Comparison of ENCODE assay signal across 8 cellular contexts in genomic region chr1:38029725-38030511, GRCh38. TPM values are rescaled to one million over a fixed set of nuclear protein-coding genes. Genes with fewer than 3 reads are reported as not detected.
A peak's percentile ranks its signal among the peaks of the same experiment; 100 is the strongest.
DNase-seq lines count a peak whose midpoint lies in the region; ATAC-seq, FAIRE-seq and TF ChIP-seq lines count a peak whose summit lies in the region.

No MANE protein-coding gene starts in this region.

- H3K4me1 ChIP-seq in SJSA1 (replicated peaks): peaks cover 16% of the 10 kb centered on the region
- peaks cover 26% of the 10 kb centered on the region for H3K4me1 ChIP-seq in astrocyte (ENCODE audit: insufficient read depth, low read length)
- no peaks in the 10 kb centered on the region for H3K4me1 ChIP-seq in right lobe of liver

- H3K4me3 Mint-ChIP-seq in astrocyte (ENCODE audit: unreplicated experiment): no peak overlapping the region
- H3K4me3 Mint-ChIP-seq in stimulated activated memory B cell treated with anti-CD40 and anti-IgM and Interleukin-4, amounts not matched to agents 10 μg/mL and 1 μg/mL and 100 μg/mL, for 72 hours: peak overlapping the region; percentile 22

- H3K36me3 ChIP-seq in SJSA1: peaks cover 21% of the 10 kb centered on the region
- H3K36me3 ChIP-seq in astrocyte (ENCODE audit: insufficient read depth, low read length): peaks cover 12% of the 10 kb centered on the region
- peaks cover 0 to 12% (median 4%) of the 10 kb centered on the region in 4 donors for H3K36me3 ChIP-seq in right lobe of liver

- H3K27me3 Mint-ChIP-seq in astrocyte (ENCODE audit: low read depth, unreplicated experiment): peaks cover 2% of the 10 kb centered on the region
- peaks cover 16% of the 10 kb centered on the region for H3K27me3 Mint-ChIP-seq in stimulated activated memory B cell treated with anti-CD40 and anti-IgM and Interleukin-4, amounts not matched to agents 10 μg/mL and 1 μg/mL and 100 μg/mL, for 72 hours

- H4K20me1 ChIP-seq in astrocyte (ENCODE audit: insufficient read depth, low read length): peaks cover 23% of the 10 kb centered on the region

- H3K27ac Mint-ChIP-seq in astrocyte (ENCODE audit: unreplicated experiment): peak overlapping the region; percentile 83
- H3K27ac Mint-ChIP-seq in stimulated activated memory B cell treated with anti-CD40 and anti-IgM and Interleukin-4, amounts not matched to agents 10 μg/mL and 1 μg/mL and 100 μg/mL, for 72 hours: peak overlapping the region; percentile 68

- peak overlapping the region; percentile 55 for H3K9ac ChIP-seq in astrocyte (ENCODE audit: low read length)

- peak overlapping the region; percentile 12 for H2AFZ ChIP-seq in astrocyte (ENCODE audit: low read depth, low read length)

- no peaks in the 10 kb centered on the region for H3K79me2 ChIP-seq in astrocyte (ENCODE audit: insufficient read depth, low read length)

- peaks cover 2% of the 10 kb centered on the region for H3K9me3 Mint-ChIP-seq in astrocyte (ENCODE audit: unreplicated experiment)
- H3K9me3 Mint-ChIP-seq in stimulated activated memory B cell treated with anti-CD40 and anti-IgM and Interleukin-4, amounts not matched to agents 10 μg/mL and 1 μg/mL and 100 μg/mL, for 72 hours: no peaks in the 10 kb centered on the region

- FAIRE-seq in astrocyte (lab: Jason Lieb, UNC): no peak

- H3K9me3 ChIP-seq in SJSA1 (replicated peaks) (no peaks in the 10 kb centered on the region), astrocyte (ENCODE audit: insufficient read depth, low read depth, low read length) (no peaks in the 10 kb centered on the region), right lobe of liver (no peaks in the 10 kb centered on the region)

- H3K27ac ChIP-seq in SJSA1: 0 out of 2 replicates have a peak overlapping the region, but pooled peaks have one; percentile 2
- H3K27ac ChIP-seq in astrocyte (ENCODE audit: low read depth, low read length): peak overlapping the region; percentile 39
- H3K27ac ChIP-seq in right lobe of liver: no peak overlapping the region

- TF ChIP-seq POLR2A in right lobe of liver (IDR thresholded peaks at IDR 0.05): no peak

- peaks cover 4% of the 10 kb centered on the region for H3K36me3 Mint-ChIP-seq in astrocyte (ENCODE audit: low read depth, unreplicated experiment)
- peaks cover 10% of the 10 kb centered on the region for H3K36me3 Mint-ChIP-seq in stimulated activated memory B cell treated with anti-CD40 and anti-IgM and Interleukin-4, amounts not matched to agents 10 μg/mL and 1 μg/mL and 100 μg/mL, for 72 hours

- DNase-seq in SJSA1 (ENCODE audit: low read depth in 1 of 2, low spot score in 2 of 2): peak in 1 of 2 experiments; percentile 64
- DNase-seq in astrocyte (ENCODE audit: low read depth): peak; percentile 62
- no peak for DNase-seq in right lobe of liver
- no peak for DNase-seq in D341Med (ENCODE audit: low spot score)

- H3K4me1 Mint-ChIP-seq in astrocyte (ENCODE audit: low read depth, unreplicated experiment): peaks cover 39% of the 10 kb centered on the region
- peaks cover 53% of the 10 kb centered on the region for H3K4me1 Mint-ChIP-seq in stimulated activated memory B cell treated with anti-CD40 and anti-IgM and Interleukin-4, amounts not matched to agents 10 μg/mL and 1 μg/mL and 100 μg/mL, for 72 hours

- WGBS in right lobe of liver (ENCODE audit: insufficient coverage, low coverage, low lambda C conversion rate, missing lambda C conversion rate): 4% methylated on average over 4 of the region's 10 CpGs

- intact Hi-C loops in right lobe of liver (cut with DNase I): loop anchor here in 1 of 2 donors (10.0 kb wide), 1 partner anchor 795 kb away; no protein-coding TSS in a partner anchor

- H3K4me2 ChIP-seq in astrocyte (ENCODE audit: low read length): peak overlapping the region; percentile 78

- no peak overlapping the region for H3K4me3 ChIP-seq in SJSA1
- no peak overlapping the region for H3K4me3 ChIP-seq in astrocyte (ENCODE audit: insufficient read depth, low read depth, low read length)
- no peak overlapping the region for H3K4me3 ChIP-seq in right lobe of liver

- ATAC-seq in GM18511 (IDR thresholded peaks at IDR 0.05; ENCODE audit: unreplicated experiment) (peak; percentile 43), HG02852 (IDR thresholded peaks at IDR 0.05; ENCODE audit: unreplicated experiment) (peak; percentile 46), right lobe of liver (peak; percentile 39 to 67 (median 44)), GM18519 (IDR thresholded peaks at IDR 0.05; ENCODE audit: low FRiP score, unreplicated experiment) (no peak)
- ATAC-seq in stimulated activated memory B cell treated with anti-CD40 and anti-IgM and Interleukin-4, amounts not matched to agents 10 μg/mL and 1 μg/mL and 100 μg/mL, for 72 hours: peak; percentile 71

- TF ChIP-seq CTCF in astrocyte (IDR thresholded peaks at IDR 0.05; ENCODE audit: insufficient read depth, low read depth, low read length) (no peak), right lobe of liver (IDR thresholded peaks at IDR 0.05) (no peak)

- no peaks in the 10 kb centered on the region for H3K27me3 ChIP-seq in SJSA1 (replicated peaks)
- H3K27me3 ChIP-seq in astrocyte (ENCODE audit: insufficient read depth, low read length): no peaks in the 10 kb centered on the region
- H3K27me3 ChIP-seq in right lobe of liver: no peaks in the 10 kb centered on the region

RNA-seq across cellular contexts. Expression of gene POU3F1, which starts 16.7 kb away (rescaled TPM):
- 0.26 TPM in 1 of 2 replicates, not detected in the other for total RNA-seq in SJSA1 (2014; rRNA removed; shearing (Covaris generic))
- total RNA-seq in astrocyte (2.3 and 3.3 TPM in 2 replicates), right lobe of liver (under 1 TPM in 1 of 6 experiments, not detected in 5; 0.09 TPM)

RNA-seq across cellular contexts. Expression of gene UTP11, which starts 17.4 kb away (rescaled TPM):
- 84.6 and 124 TPM in 2 replicates for total RNA-seq in SJSA1 (2014; rRNA removed; shearing (Covaris generic))
- total RNA-seq in astrocyte (38.2 and 42.6 TPM in 2 replicates), right lobe of liver (10 to 100 TPM in 5 of 6 experiments, 1 to 10 TPM in 1; 6.8 to 33.1 (median 12.8) TPM)

RNA-seq across cellular contexts. Expression of gene FHL3, which starts 24.6 kb away (rescaled TPM):
- 26.3 and 42.0 TPM in 2 replicates for total RNA-seq in SJSA1 (2014; rRNA removed; shearing (Covaris generic))
- 107 and 116 TPM in 2 replicates for total RNA-seq in astrocyte
- total RNA-seq in right lobe of liver: 1 to 10 TPM; 1.3 to 7.1 (median 4.4) TPM

RNA-seq across cellular contexts. Expression of gene SF3A3, which starts 40.1 kb away (rescaled TPM):
- 160 and 229 TPM in 2 replicates for total RNA-seq in SJSA1 (2014; rRNA removed; shearing (Covaris generic))
- total RNA-seq in astrocyte: 66.5 and 76.8 TPM in 2 replicates
- total RNA-seq in right lobe of liver: 10 to 100 TPM; 13.6 to 32.1 (median 20.8) TPM

Comparison
In these comparisons a context has a peak if more than half of its experiments do, and no peak if none do; other contexts are left out.
1. H3K27ac ChIP-seq: peak in SJSA1 (single experiment) and astrocyte (single experiment); none in right lobe of liver (0 of 3).